1 cellular context compared by ENCODE assay signal in genomic region chr1:6807782-6808181, GRCh38.
TF ChIP-seq lines count a peak whose summit lies in the region.

No MANE protein-coding gene starts in this region.

TF ChIP-seq in IMR-90, 13 proteins besides CTCF, POLR2A, EP300 and RAD21:
- TF ChIP-seq RFX5 (IDR thresholded peaks at IDR 0.05; ENCODE audit: low read depth, low read length) (no peak), MAFK (IDR thresholded peaks at IDR 0.05; ENCODE audit: low read depth, low read length) (no peak), CEBPB (IDR thresholded peaks at IDR 0.05; ENCODE audit: low read depth, low read length) (no peak), SMC3 (IDR thresholded peaks at IDR 0.05; ENCODE audit: low read depth, low read length) (no peak), FOS (IDR thresholded peaks at IDR 0.05; ENCODE audit: low read depth, low read length) (no peak), RCOR1 (IDR thresholded peaks at IDR 0.05; ENCODE audit: insufficient replicate concordance, low read length) (no peak), BHLHE40 (IDR thresholded peaks at IDR 0.05; ENCODE audit: low read depth, low read length) (no peak), MAZ (IDR thresholded peaks at IDR 0.05; ENCODE audit: borderline replicate concordance, low read depth, low read length) (no peak), MXI1 (IDR thresholded peaks at IDR 0.05; ENCODE audit: borderline replicate concordance, low read depth, low read length) (no peak), NFE2L2 (IDR thresholded peaks at IDR 0.05; ENCODE audit: low read depth, low read length) (no peak), CHD1 (IDR thresholded peaks at IDR 0.05; ENCODE audit: low read depth, low read length) (no peak)
- TF ChIP-seq, protein P1, sequence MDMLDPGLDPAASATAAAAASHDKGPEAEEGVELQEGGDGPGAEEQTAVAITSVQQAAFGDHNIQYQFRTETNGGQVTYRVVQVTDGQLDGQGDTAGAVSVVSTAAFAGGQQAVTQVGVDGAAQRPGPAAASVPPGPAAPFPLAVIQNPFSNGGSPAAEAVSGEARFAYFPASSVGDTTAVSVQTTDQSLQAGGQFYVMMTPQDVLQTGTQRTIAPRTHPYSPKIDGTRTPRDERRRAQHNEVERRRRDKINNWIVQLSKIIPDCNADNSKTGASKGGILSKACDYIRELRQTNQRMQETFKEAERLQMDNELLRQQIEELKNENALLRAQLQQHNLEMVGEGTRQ (IDR thresholded peaks at IDR 0.05; ENCODE audit: low read depth, low read length): no peak
- TF ChIP-seq, protein P2, sequence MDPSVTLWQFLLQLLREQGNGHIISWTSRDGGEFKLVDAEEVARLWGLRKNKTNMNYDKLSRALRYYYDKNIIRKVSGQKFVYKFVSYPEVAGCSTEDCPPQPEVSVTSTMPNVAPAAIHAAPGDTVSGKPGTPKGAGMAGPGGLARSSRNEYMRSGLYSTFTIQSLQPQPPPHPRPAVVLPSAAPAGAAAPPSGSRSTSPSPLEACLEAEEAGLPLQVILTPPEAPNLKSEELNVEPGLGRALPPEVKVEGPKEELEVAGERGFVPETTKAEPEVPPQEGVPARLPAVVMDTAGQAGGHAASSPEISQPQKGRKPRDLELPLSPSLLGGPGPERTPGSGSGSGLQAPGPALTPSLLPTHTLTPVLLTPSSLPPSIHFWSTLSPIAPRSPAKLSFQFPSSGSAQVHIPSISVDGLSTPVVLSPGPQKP (IDR thresholded peaks at IDR 0.05; ENCODE audit: borderline replicate concordance, low read depth, low read length): no peak
